36 cellular contexts compared by ENCODE assay signal in the genomic region with DNA sequence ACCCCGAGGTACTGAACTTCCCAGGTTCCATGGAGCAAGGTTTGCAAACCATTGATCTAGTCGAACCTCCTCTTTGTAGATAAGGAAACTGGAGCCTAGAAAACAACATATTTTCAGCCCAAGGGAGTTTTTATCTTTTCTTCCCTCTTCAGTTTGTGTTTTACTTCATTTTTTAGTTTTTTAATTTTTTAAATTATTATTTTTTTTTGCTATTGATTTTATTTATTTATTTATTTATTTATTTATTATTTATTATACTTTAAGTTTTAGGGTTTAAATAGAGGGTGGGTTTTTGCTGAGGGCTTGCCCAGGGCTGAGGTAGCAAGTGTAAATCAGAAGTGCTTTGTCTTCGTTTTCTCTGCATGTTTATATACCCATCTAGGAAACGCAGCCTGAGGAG.
"Had no signal": no experiment of that assay in that cellular context is flagged by ENCODE, and none has a peak within 500 bp of the region (broad histone marks: within the 10 kb centered on the region; RNA-seq: fewer than 3 reads in every experiment).

No MANE protein-coding gene starts in this region.

- ATAC-seq: activated CD4-positive, alpha-beta T cell treated with anti-CD3 and anti-CD28 coated beads for 36 hours; activated CD4-positive, CD25-positive, alpha-beta regulatory T cell treated with anti-CD3 and anti-CD28 coated beads, Interleukin-2, amount 50 U/mL, for 24 hours; activated CD8-positive, alpha-beta memory T cell treated with anti-CD3 and anti-CD28 coated beads, Interleukin-2, amount 10 ng/mL, durations not matched to agents 7 days and 5 days; activated CD8-positive, alpha-beta T cell treated with anti-CD3 and anti-CD28 coated beads, Interleukin-2, amount 10 ng/mL, durations not matched to agents 7 days and 5 days; body of pancreas had no signal

- H3K27ac ChIP-seq: adrenal gland, body of pancreas, brain microvascular endothelial cell, breast epithelium, VCaP had no signal

- DNase-seq: activated CD4-positive, alpha-beta memory T cell treated with anti-CD3 and anti-CD28 coated beads, Interleukin-2, amount 10 ng/mL, durations not matched to agents 7 days and 5 days; activated CD4-positive, alpha-beta T cell treated with anti-CD3 and anti-CD28 coated beads for 1 hour; activated CD4-positive, alpha-beta T cell treated with anti-CD3 and anti-CD28 coated beads for 36 hours; activated CD4-positive, alpha-beta T cell treated with anti-CD3 and anti-CD28 coated beads for 48 hours; activated CD4-positive, alpha-beta T cell treated with anti-CD3 and anti-CD28 coated beads, Interleukin-2, amount 10 ng/mL, durations not matched to agents 7 days and 5 days; activated CD4-positive, alpha-beta T cell treated with anti-CD3 and anti-CD28 coated beads, Interleukin-2, amount 50 U/mL, for 48 hours; activated CD4-positive, CD25-positive, alpha-beta regulatory T cell; activated CD8-positive, alpha-beta memory T cell treated with anti-CD3 and anti-CD28 coated beads for 24 hours; activated CD8-positive, alpha-beta memory T cell treated with anti-CD3 and anti-CD28 coated beads, Interleukin-2, amount 10 ng/mL, durations not matched to agents 7 days and 5 days; activated CD8-positive, alpha-beta memory T cell treated with anti-CD3 and anti-CD28 coated beads, Interleukin-2, amount 50 U/mL, for 48 hours; activated CD8-positive, alpha-beta T cell treated with anti-CD3 and anti-CD28 coated beads, Interleukin-2, amount 10 ng/mL, durations not matched to agents 7 days and 5 days; activated effector memory CD4-positive, alpha-beta T cell treated with Interleukin-2 at 50 U/mL for 16 hours; activated gamma-delta T cell; activated naive CD4-positive, alpha-beta T cell treated with anti-CD3 and anti-CD28 coated beads, Interleukin-2, amount 10 ng/mL, durations not matched to agents 7 days and 5 days; activated naive CD4-positive, alpha-beta T cell treated with Interleukin-2 at 50 U/mL for 16 hours; activated T-cell treated with anti-CD3 and anti-CD28 coated beads, Interleukin-2, amount 50 U/mL, for 24 hours; activated T-cell treated with anti-CD3 and anti-CD28 coated beads, Interleukin-2, amount 50 U/mL, for 48 hours; adrenal gland; amniotic stem cell; aorta; body of pancreas; brain microvascular endothelial cell; central memory CD4-positive, alpha-beta T cell; T-helper 1 cell; T-helper 2 cell; T-helper 9 cell had no signal

- H3K4me1 ChIP-seq: adrenal gland, body of pancreas, breast epithelium had no signal

- H3K4me3 ChIP-seq: adrenal gland, body of pancreas, breast epithelium had no signal

- H3K9me3 ChIP-seq: adrenal gland, body of pancreas, breast epithelium had no signal

- H3K9me3 Mint-ChIP-seq: activated CD4-positive, alpha-beta memory T cell treated with anti-CD3 and anti-CD28 coated beads, Interleukin-2, amount 10 ng/mL, durations not matched to agents 7 days and 5 days; activated CD4-positive, alpha-beta T cell treated with anti-CD3 and anti-CD28 coated beads, Interleukin-2, amount 10 ng/mL, durations not matched to agents 7 days and 5 days; activated naive CD4-positive, alpha-beta T cell treated with anti-CD3 and anti-CD28 coated beads, Interleukin-2, amount 10 ng/mL, durations not matched to agents 7 days and 5 days; activated naive CD4-positive, alpha-beta T cell treated with anti-CD3 and anti-CD28 coated beads, Interleukin-2, amount 50 U/mL, for 24 hours; activated T-cell treated with anti-CD3 and anti-CD28 coated beads, Interleukin-2, amount 50 U/mL, for 24 hours; activated T-helper 2 cell treated with anti-CD3 and anti-CD28 coated beads, Interferon-gamma antibody, Interleukin-2, Interleukin-4, amounts not matched to agents 10 μg/mL and 5 μg/mL and 100 μg/mL, durations not matched to agents 14 hours and 24 hours and 36 hours; T-helper 1 cell treated with Interleukin-12 subunit alpha and Interleukin-12 subunit beta and Interleukin-4 antibody, amounts not matched to agents 30 μg/mL and 1 μg/mL, for 36 hours; T-helper 2 cell treated with Interferon-gamma antibody and Interleukin-4, amounts not matched to agents 5 μg/mL and 100 μg/mL, for 36 hours had no signal

- H3K4me1 Mint-ChIP-seq: activated CD4-positive, alpha-beta memory T cell treated with anti-CD3 and anti-CD28 coated beads, Interleukin-2, amount 10 ng/mL, durations not matched to agents 7 days and 5 days; activated CD4-positive, alpha-beta T cell treated with anti-CD3 and anti-CD28 coated beads for 36 hours; activated CD4-positive, alpha-beta T cell treated with anti-CD3 and anti-CD28 coated beads, Interleukin-2, amount 10 ng/mL, durations not matched to agents 7 days and 5 days; activated CD8-positive, alpha-beta memory T cell treated with anti-CD3 and anti-CD28 coated beads, Interleukin-2, amount 10 ng/mL, durations not matched to agents 7 days and 5 days; activated naive CD4-positive, alpha-beta T cell treated with anti-CD3 and anti-CD28 coated beads, Interleukin-2, amount 10 ng/mL, durations not matched to agents 7 days and 5 days; activated naive CD4-positive, alpha-beta T cell treated with anti-CD3 and anti-CD28 coated beads, Interleukin-2, amount 50 U/mL, for 24 hours had no signal

- H3K4me3 Mint-ChIP-seq: activated CD4-positive, alpha-beta memory T cell treated with anti-CD3 and anti-CD28 coated beads, Interleukin-2, amount 10 ng/mL, durations not matched to agents 7 days and 5 days; activated CD4-positive, alpha-beta T cell treated with anti-CD3 and anti-CD28 coated beads for 36 hours; activated CD4-positive, alpha-beta T cell treated with anti-CD3 and anti-CD28 coated beads, Interleukin-2, amount 10 ng/mL, durations not matched to agents 7 days and 5 days; activated CD8-positive, alpha-beta memory T cell treated with anti-CD3 and anti-CD28 coated beads, Interleukin-2, amount 10 ng/mL, durations not matched to agents 7 days and 5 days; activated CD8-positive, alpha-beta T cell treated with anti-CD3 and anti-CD28 coated beads, Interleukin-2, amount 10 ng/mL, durations not matched to agents 7 days and 5 days; activated naive CD4-positive, alpha-beta T cell treated with anti-CD3 and anti-CD28 coated beads, Interleukin-2, amount 10 ng/mL, durations not matched to agents 7 days and 5 days; activated naive CD4-positive, alpha-beta T cell treated with anti-CD3 and anti-CD28 coated beads, Interleukin-2, amount 50 U/mL, for 24 hours; activated naive CD8-positive, alpha-beta T cell; activated T-cell treated with anti-CD3 and anti-CD28 coated beads, Interleukin-2, amount 50 U/mL, for 24 hours; T-helper 1 cell treated with Interleukin-12 subunit alpha and Interleukin-12 subunit beta and Interleukin-4 antibody, amounts not matched to agents 30 μg/mL and 1 μg/mL, for 36 hours; T-helper 2 cell treated with Interferon-gamma antibody and Interleukin-4, amounts not matched to agents 5 μg/mL and 100 μg/mL, for 36 hours had no signal

- H3K27me3 Mint-ChIP-seq: activated CD4-positive, alpha-beta memory T cell treated with anti-CD3 and anti-CD28 coated beads, Interleukin-2, amount 10 ng/mL, durations not matched to agents 7 days and 5 days; activated CD4-positive, alpha-beta T cell treated with anti-CD3 and anti-CD28 coated beads for 36 hours; activated CD4-positive, alpha-beta T cell treated with anti-CD3 and anti-CD28 coated beads, Interleukin-2, amount 10 ng/mL, durations not matched to agents 7 days and 5 days; activated CD8-positive, alpha-beta memory T cell treated with anti-CD3 and anti-CD28 coated beads, Interleukin-2, amount 10 ng/mL, durations not matched to agents 7 days and 5 days; activated naive CD4-positive, alpha-beta T cell treated with anti-CD3 and anti-CD28 coated beads, Interleukin-2, amount 10 ng/mL, durations not matched to agents 7 days and 5 days; activated naive CD4-positive, alpha-beta T cell treated with anti-CD3 and anti-CD28 coated beads, Interleukin-2, amount 50 U/mL, for 24 hours; activated naive CD8-positive, alpha-beta T cell; activated T-cell treated with anti-CD3 and anti-CD28 coated beads, Interleukin-2, amount 50 U/mL, for 24 hours had no signal

- H3K36me3 ChIP-seq: breast epithelium had no signal

- H3K27ac Mint-ChIP-seq: activated CD4-positive, alpha-beta memory T cell treated with anti-CD3 and anti-CD28 coated beads, Interleukin-2, amount 10 ng/mL, durations not matched to agents 7 days and 5 days; activated CD4-positive, alpha-beta T cell treated with anti-CD3 and anti-CD28 coated beads for 36 hours; activated CD4-positive, alpha-beta T cell treated with anti-CD3 and anti-CD28 coated beads, Interleukin-2, amount 10 ng/mL, durations not matched to agents 7 days and 5 days; activated CD8-positive, alpha-beta memory T cell treated with anti-CD3 and anti-CD28 coated beads, Interleukin-2, amount 10 ng/mL, durations not matched to agents 7 days and 5 days; activated CD8-positive, alpha-beta T cell treated with anti-CD3 and anti-CD28 coated beads, Interleukin-2, amount 10 ng/mL, durations not matched to agents 7 days and 5 days; activated naive CD4-positive, alpha-beta T cell treated with anti-CD3 and anti-CD28 coated beads, Interleukin-2, amount 10 ng/mL, durations not matched to agents 7 days and 5 days; activated naive CD4-positive, alpha-beta T cell treated with anti-CD3 and anti-CD28 coated beads, Interleukin-2, amount 50 U/mL, for 24 hours; activated naive CD8-positive, alpha-beta T cell; activated T-cell treated with anti-CD3 and anti-CD28 coated beads, Interleukin-2, amount 50 U/mL, for 24 hours; activated T-helper 2 cell treated with anti-CD3 and anti-CD28 coated beads, Interferon-gamma antibody, Interleukin-2, Interleukin-4, amounts not matched to agents 10 μg/mL and 5 μg/mL and 100 μg/mL, durations not matched to agents 14 hours and 24 hours and 36 hours; T-helper 1 cell treated with Interleukin-12 subunit alpha and Interleukin-12 subunit beta and Interleukin-4 antibody, amounts not matched to agents 30 μg/mL and 1 μg/mL, for 36 hours; T-helper 2 cell treated with Interferon-gamma antibody and Interleukin-4, amounts not matched to agents 5 μg/mL and 100 μg/mL, for 36 hours had no signal

- FAIRE-seq: astrocyte, TTC549 had no signal

- H3K27me3 ChIP-seq: adrenal gland, body of pancreas, brain microvascular endothelial cell, breast epithelium had no signal
